1 cellular context compared by ENCODE assay signal in genomic region chr16:81445143-81445922, GRCh38.
TF ChIP-seq lines count a peak whose summit lies in the region.

No MANE protein-coding gene starts in this region.

TF ChIP-seq in HepG2, 621 proteins besides CTCF, POLR2A, EP300 and RAD21 (continued from another document and continues in another):
- TF ChIP-seq ADNP (CRISPR knock-in tag; IDR thresholded peaks at IDR 0.05) (no peak; the same call in 1 of the 2 replicates), PAWR (CRISPR knock-in tag; IDR thresholded peaks at IDR 0.05; ENCODE audit: borderline replicate concordance) (no peak), ZBTB25 (CRISPR knock-in tag; IDR thresholded peaks at IDR 0.05) (no peak), ESRRA (CRISPR knock-in tag; IDR thresholded peaks at IDR 0.05; ENCODE audit: low read depth) (no peak), TRIM22 (IDR thresholded peaks at IDR 0.05) (no peak), ZNF569 (CRISPR knock-in tag; IDR thresholded peaks at IDR 0.05; ENCODE audit: borderline replicate concordance) (no peak), NFIC (IDR thresholded peaks at IDR 0.05; ENCODE audit: low read length) (no peak), PRMT3 (CRISPR knock-in tag; IDR thresholded peaks at IDR 0.05; ENCODE audit: borderline replicate concordance, low read depth) (no peak), HNF1B (CRISPR knock-in tag; IDR thresholded peaks at IDR 0.05) (no peak), MTA3 (CRISPR knock-in tag; IDR thresholded peaks at IDR 0.05) (0 out of 2 replicates have a peak, but pooled peaks have one; percentile 18), ZBTB1 (CRISPR knock-in tag; IDR thresholded peaks at IDR 0.05; ENCODE audit: borderline replicate concordance) (no peak), ZNF615 (CRISPR knock-in tag; IDR thresholded peaks at IDR 0.05; ENCODE audit: borderline replicate concordance) (no peak), RFX1 (IDR thresholded peaks at IDR 0.05) (no peak), ZSCAN31 (CRISPR knock-in tag; IDR thresholded peaks at IDR 0.05; ENCODE audit: low read depth) (no peak), ZNF780A (CRISPR knock-in tag; IDR thresholded peaks at IDR 0.05) (no peak), GLMP (CRISPR knock-in tag; IDR thresholded peaks at IDR 0.05; ENCODE audit: borderline replicate concordance) (no peak), MLLT10 (CRISPR knock-in tag; IDR thresholded peaks at IDR 0.05) (no peak), ZNF280D (CRISPR knock-in tag; IDR thresholded peaks at IDR 0.05) (no peak), PATZ1 (CRISPR knock-in tag; IDR thresholded peaks at IDR 0.05) (peak; percentile 75), TAF1 (CRISPR knock-in tag; IDR thresholded peaks at IDR 0.05) (peak; percentile 42), ZNF709 (CRISPR knock-in tag; IDR thresholded peaks at IDR 0.05) (no peak), TBX2 (CRISPR knock-in tag; IDR thresholded peaks at IDR 0.05; ENCODE audit: borderline replicate concordance) (peak; percentile 24; the same call in 1 of the 2 replicates), SMAD1 (CRISPR knock-in tag; IDR thresholded peaks at IDR 0.05; ENCODE audit: borderline replicate concordance, low read depth) (no peak), HHEX (CRISPR knock-in tag; IDR thresholded peaks at IDR 0.05) (no peak), CBX5 (CRISPR knock-in tag; IDR thresholded peaks at IDR 0.05; ENCODE audit: borderline replicate concordance) (no peak), CEBPB (IDR thresholded peaks at IDR 0.05; ENCODE audit: borderline replicate concordance, low read depth, low read length) (no peak), ZBED4 (CRISPR knock-in tag; IDR thresholded peaks at IDR 0.05; ENCODE audit: borderline replicate concordance) (no peak), BATF2 (CRISPR knock-in tag; IDR thresholded peaks at IDR 0.05) (no peak), TSC22D2 (CRISPR knock-in tag; IDR thresholded peaks at IDR 0.05; ENCODE audit: borderline replicate concordance) (no peak), ZNF580 (CRISPR knock-in tag; IDR thresholded peaks at IDR 0.05; ENCODE audit: borderline replicate concordance, low read depth) (peak; percentile 51; the same call in 1 of the 2 replicates), UBTF (CRISPR knock-in tag; IDR thresholded peaks at IDR 0.05) (peak; percentile 72), RNF219 (CRISPR knock-in tag; IDR thresholded peaks at IDR 0.05) (no peak), ZNF605 (CRISPR knock-in tag; IDR thresholded peaks at IDR 0.05) (no peak), CSRNP1 (CRISPR knock-in tag; IDR thresholded peaks at IDR 0.05) (0 out of 2 replicates have a peak, but pooled peaks have one; percentile 49), ZNF678 (CRISPR knock-in tag; IDR thresholded peaks at IDR 0.05) (no peak; the same call in 1 of the 2 replicates), RBFOX2 (IDR thresholded peaks at IDR 0.05; ENCODE audit: low read depth, low read length) (peak; percentile 75)
